Comparison of ENCODE assay signal across 10 cellular contexts in the genomic region with DNA sequence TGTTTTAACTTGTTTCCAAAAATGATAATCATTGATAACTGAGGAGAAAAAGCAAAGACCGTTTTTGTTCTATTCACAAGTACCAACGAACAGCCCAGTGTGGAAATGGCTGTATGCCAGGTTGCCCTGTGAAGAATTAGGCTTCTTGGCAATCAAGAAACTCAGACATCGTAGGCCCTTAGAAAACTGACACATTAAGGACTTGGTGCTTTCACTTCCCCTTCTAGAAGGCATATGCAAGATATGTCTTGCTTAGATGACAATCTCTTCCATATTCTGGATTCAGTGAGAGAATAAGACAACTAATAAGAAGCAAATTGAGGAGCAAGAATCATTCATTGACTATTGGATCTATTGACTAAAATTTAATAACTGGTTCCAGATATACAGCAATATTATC.
A peak's percentile ranks its signal among the peaks of the same experiment; 100 is the strongest.
DNase-seq lines count a peak whose midpoint lies in the region; ATAC-seq and TF ChIP-seq lines count a peak whose summit lies in the region.
"Had no signal": no experiment of that assay in that cellular context is flagged by ENCODE, and none has a peak within 500 bp of the region (broad histone marks: within the 10 kb centered on the region; RNA-seq: fewer than 3 reads in every experiment).

No MANE protein-coding gene starts in this region.

- TF ChIP-seq CTCF in coronary artery (IDR thresholded peaks at IDR 0.05) = no peak

- H3K27ac ChIP-seq in coronary artery = no peak overlapping the region
- H3K27ac ChIP-seq: spleen had no signal

- DNase-seq in globus pallidus (ENCODE audit: low spot score) = peak; percentile 43
- no peak for DNase-seq in HK-2 (ENCODE audit: unreplicated experiment)
- no peak for DNase-seq in coronary artery (ENCODE audit: low spot score)
- DNase-seq in cortex of kidney (lab: John Stamatoyannopoulos, UW) = no peak
- DNase-seq: spleen had no signal

- H3K4me3 ChIP-seq in coronary artery = no peak overlapping the region
- H3K4me3 ChIP-seq: spleen had no signal

- ATAC-seq in GM18508 (IDR thresholded peaks at IDR 0.05; ENCODE audit: insufficient read depth, unreplicated experiment) = peak; percentile 94
- ATAC-seq in GM21717 (IDR thresholded peaks at IDR 0.05; ENCODE audit: unreplicated experiment) = peak; percentile 94
- peak; percentile 95 for ATAC-seq in HG03457 (IDR thresholded peaks at IDR 0.05; ENCODE audit: unreplicated experiment)
- ATAC-seq in GM19455 (IDR thresholded peaks at IDR 0.05; ENCODE audit: unreplicated experiment) = no peak
- ATAC-seq: activated T-helper 17 cell treated with anti-CD3 and anti-CD28 coated beads, Interleukin-2, amount 50 U/mL, for 72 hours had no signal
